ENCODE assay signal across 14 cellular contexts in the genomic region with DNA sequence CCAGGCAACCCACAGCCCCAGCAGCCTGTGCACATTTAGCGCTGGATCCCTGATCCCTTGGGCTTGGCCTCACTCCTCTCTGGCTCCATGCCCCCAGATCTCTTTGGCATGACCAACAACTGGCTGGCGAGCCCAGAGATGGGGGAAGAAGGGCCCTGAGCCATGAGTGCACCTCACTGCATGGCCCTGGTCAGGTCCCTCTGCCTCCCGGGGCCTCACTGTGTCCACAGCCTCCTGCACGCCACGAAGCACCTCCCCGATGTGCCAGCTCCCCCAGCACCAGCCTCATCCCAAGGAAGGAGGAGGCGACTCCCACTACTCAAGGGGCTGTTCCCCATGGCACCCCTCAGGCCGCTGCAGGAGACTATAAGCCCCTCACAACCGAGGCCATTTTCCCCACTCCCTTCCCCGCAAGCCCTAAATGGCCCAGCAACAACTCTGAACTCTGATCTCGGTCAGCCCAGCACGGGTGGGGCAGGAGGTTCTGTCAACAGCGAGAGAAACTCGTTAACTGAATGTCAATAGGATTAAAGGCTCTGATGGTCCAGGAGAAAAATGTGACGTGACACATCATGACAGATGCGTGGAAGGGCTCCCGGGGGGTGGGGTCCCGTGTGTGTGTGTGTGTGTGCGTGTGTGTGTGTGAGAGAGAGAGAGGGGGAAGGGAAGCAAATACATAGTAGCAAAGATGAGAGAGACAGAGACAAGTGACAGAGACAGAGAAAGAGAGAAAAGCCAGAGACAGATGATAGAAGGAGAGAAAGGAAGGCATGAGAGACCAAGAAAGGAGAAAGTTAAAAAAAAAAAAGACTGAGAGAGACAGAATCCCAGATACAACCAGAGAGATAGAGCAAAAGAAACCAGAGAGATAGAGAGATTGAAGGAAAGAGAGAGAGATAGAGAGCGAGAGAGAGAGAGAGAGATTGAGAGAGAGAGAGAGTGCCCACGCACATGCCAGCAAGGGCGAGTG. TPM values are rescaled to one million over a fixed set of nuclear protein-coding genes. Genes with fewer than 3 reads are reported as not detected.
A peak's percentile ranks its signal among the peaks of the same experiment; 100 is the strongest.
DNase-seq lines count a peak whose midpoint lies in the region; ATAC-seq and TF ChIP-seq lines count a peak whose summit lies in the region.
"Had no signal": no experiment of that assay in that cellular context is flagged by ENCODE, and none has a peak within 500 bp of the region (broad histone marks: within the 10 kb centered on the region; RNA-seq: fewer than 3 reads in every experiment).

No MANE protein-coding gene starts in this region.

- H3K36me3 ChIP-seq in liver (ENCODE audit: control insufficient read depth in 4 of 4, insufficient read depth in 3 of 4, low read depth in 1 of 4, low read length in 3 of 4) (no peaks in the 10 kb centered on the region), skeletal muscle satellite cell (ENCODE audit: insufficient read depth, low read length) (no peaks in the 10 kb centered on the region), aorta (ENCODE audit: control insufficient read depth in 1 of 2, insufficient read depth in 2 of 2, low read length in 1 of 2) (no peaks in the 10 kb centered on the region)

- H3K9ac ChIP-seq in liver (ENCODE audit: low read depth in 1 of 2, low read length in 2 of 2): no peak overlapping the region
- no peak overlapping the region for H3K9ac ChIP-seq in skeletal muscle satellite cell (ENCODE audit: low read depth, low read length)

- H3K4me2 ChIP-seq in skeletal muscle satellite cell (ENCODE audit: low read length): peak overlapping the region; percentile 21

- ATAC-seq in GM18498 (IDR thresholded peaks at IDR 0.05; ENCODE audit: unreplicated experiment) (no peak), aorta (ENCODE audit: low FRiP score) (no peak), HG03039 (IDR thresholded peaks at IDR 0.05; ENCODE audit: unreplicated experiment) (no peak)

- TF ChIP-seq CTCF in liver (IDR thresholded peaks at IDR 0.05; ENCODE audit: low read depth, low read length, missing input control): no peak

- H3K9me3 ChIP-seq in liver (ENCODE audit: control insufficient read depth in 4 of 4, low read length in 3 of 4) (no peaks in the 10 kb centered on the region), skeletal muscle satellite cell (replicated peaks; ENCODE audit: low read length) (no peaks in the 10 kb centered on the region), aorta (ENCODE audit: control insufficient read depth, low read length) (no peaks in the 10 kb centered on the region)

- TF ChIP-seq RAD21 in liver (IDR thresholded peaks at IDR 0.05): no peak

- H3K4me1 ChIP-seq in liver (ENCODE audit: control insufficient read depth in 4 of 4, insufficient read depth in 4 of 4, low read length in 3 of 4) (peaks cover 0 to 15% (median 8%) of the 10 kb centered on the region in 4 donors), skeletal muscle satellite cell (ENCODE audit: control insufficient read depth, insufficient read depth, low read length) (peaks cover 29% of the 10 kb centered on the region), aorta (ENCODE audit: control insufficient read depth in 1 of 2, insufficient read depth in 2 of 2, low read length in 2 of 2) (no peaks in the 10 kb centered on the region)

- intact Hi-C loops in aorta (cut with DNase I): no loop called here

- peak; percentile 75 for DNase-seq in HT-29 (ENCODE audit: low spot score)
- peak; percentile 61 for DNase-seq in SW480 (ENCODE audit: low spot score)
- no peak for DNase-seq in aorta
- DNase-seq: activated CD4-positive, alpha-beta T cell treated with anti-CD3 and anti-CD28 coated beads for 1 hour; activated gamma-delta T cell; AML-193; GOT3; NCI-H1436 treated with DMSO at 0.1 percent for 48 hours; NK-92 treated with Interleukin-12 subunit alpha and Interleukin-12 subunit beta, amount 100 ng/mL, for 24 hours; stimulated activated CD4-positive, alpha-beta T cell treated with anti-CD3 and anti-CD28 coated beads, Interleukin-4, amount 100 ng/mL, for 1 hour had no signal

- H3K27me3 ChIP-seq in liver (ENCODE audit: control insufficient read depth in 4 of 4, insufficient read depth in 4 of 4, low read length in 3 of 4) (no peaks in the 10 kb centered on the region), skeletal muscle satellite cell (ENCODE audit: control insufficient read depth, insufficient read depth, low read length) (peaks cover 11% of the 10 kb centered on the region), aorta (ENCODE audit: control insufficient read depth in 1 of 2, insufficient read depth in 2 of 2, low read length in 1 of 2) (no peaks in the 10 kb centered on the region)

- no peak overlapping the region for H3K4me3 ChIP-seq in liver (ENCODE audit: low read depth in 1 of 3, low read length in 3 of 3)
- no peak overlapping the region for H3K4me3 ChIP-seq in skeletal muscle satellite cell (ENCODE audit: low read length)
- H3K4me3 ChIP-seq in aorta (ENCODE audit: low read length in 2 of 2): no peak overlapping the region

- 37% methylated on average over 22 of the region's 22 CpGs for WGBS in liver
- 51 to 56% methylated on average over 22 of the region's 22 CpGs for WGBS in aorta, 2 donors

- H3K27ac ChIP-seq in liver (ENCODE audit: low read depth in 1 of 2, low read length in 2 of 2): no peak overlapping the region
- no peak overlapping the region for H3K27ac ChIP-seq in aorta (ENCODE audit: low read depth in 1 of 2, low read length in 2 of 2)

TF ChIP-seq in liver, 16 proteins besides CTCF, POLR2A, EP300 and RAD21:
- TF ChIP-seq HNF4A (conservative IDR thresholded peaks at IDR 0.05) (peak; percentile 39 to 51), FOXA2 (IDR thresholded peaks at IDR 0.05) (peak; percentile 51), HNF4G (IDR thresholded peaks at IDR 0.05) (no peak), RXRA (IDR thresholded peaks at IDR 0.05) (peak in 1 of 2 donors; percentile 19), GABPA (IDR thresholded peaks at IDR 0.05 in 1 of 2, conservative IDR thresholded peaks at IDR 0.05 in 1 of 2) (no peak), SP1 (IDR thresholded peaks at IDR 0.05) (peak; percentile 12), JUND (IDR thresholded peaks at IDR 0.05) (no peak), FOXA1 (IDR thresholded peaks at IDR 0.05) (no peak), NR2F2 (IDR thresholded peaks at IDR 0.05) (no peak), YY1 (IDR thresholded peaks at IDR 0.05) (no peak)
- TF ChIP-seq, protein P1, sequence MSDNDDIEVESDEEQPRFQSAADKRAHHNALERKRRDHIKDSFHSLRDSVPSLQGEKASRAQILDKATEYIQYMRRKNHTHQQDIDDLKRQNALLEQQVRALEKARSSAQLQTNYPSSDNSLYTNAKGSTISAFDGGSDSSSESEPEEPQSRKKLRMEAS (IDR thresholded peaks at IDR 0.05): no peak
- TF ChIP-seq, protein P2, sequence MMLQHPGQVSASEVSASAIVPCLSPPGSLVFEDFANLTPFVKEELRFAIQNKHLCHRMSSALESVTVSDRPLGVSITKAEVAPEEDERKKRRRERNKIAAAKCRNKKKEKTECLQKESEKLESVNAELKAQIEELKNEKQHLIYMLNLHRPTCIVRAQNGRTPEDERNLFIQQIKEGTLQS (IDR thresholded peaks at IDR 0.05): no peak

RNA-seq across cellular contexts. Expression of a gene that starts 28.4 kb away (rescaled TPM):
- total RNA-seq in HT-29 (2014; rRNA removed; shearing (Covaris generic)): 13.2 and 14.8 TPM in 2 replicates
- total RNA-seq in liver (100 to 1,000 TPM in 1 of 2 donors, 1 to 10 TPM in 1; 2.1 to 114 TPM), aorta (1 to 10 TPM; 1.0 to 2.3 TPM)
- polyA plus RNA-seq in liver (10 to 100 TPM; 15.2 to 46.4 TPM), aorta (under 1 TPM; 0.20 to 0.88 TPM)
- total RNA-seq in skeletal muscle satellite cell (2012; rRNA removed): 2.0 and 5.1 TPM in 2 replicates

Comparison
In these comparisons a context has a peak if more than half of its experiments do, and no peak if none do; other contexts are left out.
1. DNase-seq: peak in HT-29 (single experiment) and SW480 (single experiment); none in aorta (0 of 2).